ENCODE assay signal across 1 cellular context in the genomic region with DNA sequence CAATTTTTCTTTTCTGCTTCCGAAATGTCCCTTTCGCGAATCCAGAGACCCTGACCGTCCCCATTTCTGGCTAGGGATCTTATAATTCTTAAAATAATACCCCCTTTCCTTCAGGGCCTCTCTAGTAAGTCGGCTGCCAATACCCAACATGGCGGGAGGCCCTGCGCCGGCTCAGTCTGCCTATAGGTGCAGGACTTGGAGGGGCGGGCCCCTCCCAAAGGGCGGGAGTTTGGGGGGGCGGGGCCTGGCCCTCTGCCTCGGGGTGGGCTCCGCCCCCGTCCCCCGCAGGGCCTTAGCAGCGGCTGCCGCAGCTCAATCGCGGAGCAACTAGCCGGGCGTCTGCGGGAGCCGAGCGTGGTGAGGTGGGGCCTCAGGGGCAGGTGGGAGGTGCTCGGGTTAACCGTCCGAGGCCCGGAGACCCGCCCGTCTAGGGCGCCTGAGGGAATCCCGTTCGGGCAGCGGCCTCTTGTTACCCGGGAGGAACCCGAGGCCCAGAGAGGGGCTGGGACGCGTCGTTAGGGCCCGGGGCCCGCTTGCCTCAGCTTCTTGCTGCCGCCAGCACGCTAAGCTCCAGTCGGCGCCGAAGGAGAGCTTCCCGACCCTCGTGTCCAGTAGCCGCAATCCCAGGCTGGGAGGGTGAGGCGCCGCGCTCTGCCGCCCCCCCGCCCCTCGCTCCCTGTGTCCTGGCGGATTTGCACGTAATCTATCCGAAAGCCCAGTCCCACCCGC.
TF ChIP-seq lines count a peak whose summit lies in the region.

A gene with protein sequence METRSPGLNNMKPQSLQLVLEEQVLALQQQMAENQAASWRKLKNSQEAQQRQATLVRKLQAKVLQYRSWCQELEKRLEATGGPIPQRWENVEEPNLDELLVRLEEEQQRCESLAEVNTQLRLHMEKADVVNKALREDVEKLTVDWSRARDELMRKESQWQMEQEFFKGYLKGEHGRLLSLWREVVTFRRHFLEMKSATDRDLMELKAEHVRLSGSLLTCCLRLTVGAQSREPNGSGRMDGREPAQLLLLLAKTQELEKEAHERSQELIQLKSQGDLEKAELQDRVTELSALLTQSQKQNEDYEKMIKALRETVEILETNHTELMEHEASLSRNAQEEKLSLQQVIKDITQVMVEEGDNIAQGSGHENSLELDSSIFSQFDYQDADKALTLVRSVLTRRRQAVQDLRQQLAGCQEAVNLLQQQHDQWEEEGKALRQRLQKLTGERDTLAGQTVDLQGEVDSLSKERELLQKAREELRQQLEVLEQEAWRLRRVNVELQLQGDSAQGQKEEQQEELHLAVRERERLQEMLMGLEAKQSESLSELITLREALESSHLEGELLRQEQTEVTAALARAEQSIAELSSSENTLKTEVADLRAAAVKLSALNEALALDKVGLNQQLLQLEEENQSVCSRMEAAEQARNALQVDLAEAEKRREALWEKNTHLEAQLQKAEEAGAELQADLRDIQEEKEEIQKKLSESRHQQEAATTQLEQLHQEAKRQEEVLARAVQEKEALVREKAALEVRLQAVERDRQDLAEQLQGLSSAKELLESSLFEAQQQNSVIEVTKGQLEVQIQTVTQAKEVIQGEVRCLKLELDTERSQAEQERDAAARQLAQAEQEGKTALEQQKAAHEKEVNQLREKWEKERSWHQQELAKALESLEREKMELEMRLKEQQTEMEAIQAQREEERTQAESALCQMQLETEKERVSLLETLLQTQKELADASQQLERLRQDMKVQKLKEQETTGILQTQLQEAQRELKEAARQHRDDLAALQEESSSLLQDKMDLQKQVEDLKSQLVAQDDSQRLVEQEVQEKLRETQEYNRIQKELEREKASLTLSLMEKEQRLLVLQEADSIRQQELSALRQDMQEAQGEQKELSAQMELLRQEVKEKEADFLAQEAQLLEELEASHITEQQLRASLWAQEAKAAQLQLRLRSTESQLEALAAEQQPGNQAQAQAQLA (N-terminal part only) (plus strand): TSS at position 718 of the 729 bp plus-strand sequence. CDS start 6,770 bp downstream, outside the sequence.

TF ChIP-seq in HepG2, 621 proteins besides CTCF, POLR2A, EP300 and RAD21 (continued from another document and continues in another):
- TF ChIP-seq, protein P1, sequence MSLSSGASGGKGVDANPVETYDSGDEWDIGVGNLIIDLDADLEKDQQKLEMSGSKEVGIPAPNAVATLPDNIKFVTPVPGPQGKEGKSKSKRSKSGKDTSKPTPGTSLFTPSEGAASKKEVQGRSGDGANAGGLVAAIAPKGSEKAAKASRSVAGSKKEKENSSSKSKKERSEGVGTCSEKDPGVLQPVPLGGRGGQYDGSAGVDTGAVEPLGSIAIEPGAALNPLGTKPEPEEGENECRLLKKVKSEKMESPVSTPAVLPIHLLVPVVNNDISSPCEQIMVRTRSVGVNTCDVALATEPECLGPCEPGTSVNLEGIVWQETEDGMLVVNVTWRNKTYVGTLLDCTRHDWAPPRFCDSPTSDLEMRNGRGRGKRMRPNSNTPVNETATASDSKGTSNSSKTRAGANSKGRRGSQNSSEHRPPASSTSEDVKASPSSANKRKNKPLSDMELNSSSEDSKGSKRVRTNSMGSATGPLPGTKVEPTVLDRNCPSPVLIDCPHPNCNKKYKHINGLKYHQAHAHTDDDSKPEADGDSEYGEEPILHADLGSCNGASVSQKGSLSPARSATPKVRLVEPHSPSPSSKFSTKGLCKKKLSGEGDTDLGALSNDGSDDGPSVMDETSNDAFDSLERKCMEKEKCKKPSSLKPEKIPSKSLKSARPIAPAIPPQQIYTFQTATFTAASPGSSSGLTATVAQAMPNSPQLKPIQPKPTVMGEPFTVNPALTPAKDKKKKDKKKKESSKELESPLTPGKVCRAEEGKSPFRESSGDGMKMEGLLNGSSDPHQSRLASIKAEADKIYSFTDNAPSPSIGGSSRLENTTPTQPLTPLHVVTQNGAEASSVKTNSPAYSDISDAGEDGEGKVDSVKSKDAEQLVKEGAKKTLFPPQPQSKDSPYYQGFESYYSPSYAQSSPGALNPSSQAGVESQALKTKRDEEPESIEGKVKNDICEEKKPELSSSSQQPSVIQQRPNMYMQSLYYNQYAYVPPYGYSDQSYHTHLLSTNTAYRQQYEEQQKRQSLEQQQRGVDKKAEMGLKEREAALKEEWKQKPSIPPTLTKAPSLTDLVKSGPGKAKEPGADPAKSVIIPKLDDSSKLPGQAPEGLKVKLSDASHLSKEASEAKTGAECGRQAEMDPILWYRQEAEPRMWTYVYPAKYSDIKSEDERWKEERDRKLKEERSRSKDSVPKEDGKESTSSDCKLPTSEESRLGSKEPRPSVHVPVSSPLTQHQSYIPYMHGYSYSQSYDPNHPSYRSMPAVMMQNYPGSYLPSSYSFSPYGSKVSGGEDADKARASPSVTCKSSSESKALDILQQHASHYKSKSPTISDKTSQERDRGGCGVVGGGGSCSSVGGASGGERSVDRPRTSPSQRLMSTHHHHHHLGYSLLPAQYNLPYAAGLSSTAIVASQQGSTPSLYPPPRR (CRISPR knock-in tag; IDR thresholded peaks at IDR 0.05; ENCODE audit: borderline replicate concordance): peak; percentile 78; the same call in 1 of the 2 replicates
- TF ChIP-seq SOX6 (IDR thresholded peaks at IDR 0.05): no peak
- peak; percentile 61; the same call in 1 of the 2 replicates for TF ChIP-seq SOX6 (CRISPR knock-in tag; IDR thresholded peaks at IDR 0.05)
- peak; percentile 96 for TF ChIP-seq ZNF234 (CRISPR knock-in tag; conservative IDR thresholded peaks at IDR 0.05)
- TF ChIP-seq, protein P2, sequence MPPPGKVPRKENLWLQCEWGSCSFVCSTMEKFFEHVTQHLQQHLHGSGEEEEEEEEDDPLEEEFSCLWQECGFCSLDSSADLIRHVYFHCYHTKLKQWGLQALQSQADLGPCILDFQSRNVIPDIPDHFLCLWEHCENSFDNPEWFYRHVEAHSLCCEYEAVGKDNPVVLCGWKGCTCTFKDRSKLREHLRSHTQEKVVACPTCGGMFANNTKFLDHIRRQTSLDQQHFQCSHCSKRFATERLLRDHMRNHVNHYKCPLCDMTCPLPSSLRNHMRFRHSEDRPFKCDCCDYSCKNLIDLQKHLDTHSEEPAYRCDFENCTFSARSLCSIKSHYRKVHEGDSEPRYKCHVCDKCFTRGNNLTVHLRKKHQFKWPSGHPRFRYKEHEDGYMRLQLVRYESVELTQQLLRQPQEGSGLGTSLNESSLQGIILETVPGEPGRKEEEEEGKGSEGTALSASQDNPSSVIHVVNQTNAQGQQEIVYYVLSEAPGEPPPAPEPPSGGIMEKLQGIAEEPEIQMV (CRISPR knock-in tag; IDR thresholded peaks at IDR 0.05; ENCODE audit: low read depth): no peak; the same call in none of the 2 replicates
- no peak for TF ChIP-seq SSRP1 (CRISPR knock-in tag; IDR thresholded peaks at IDR 0.05)
- no peak; the same call in 1 of the 2 replicates for TF ChIP-seq ZFP37 (CRISPR knock-in tag; IDR thresholded peaks at IDR 0.05; ENCODE audit: borderline replicate concordance)
- TF ChIP-seq SUZ12 (IDR thresholded peaks at IDR 0.05; ENCODE audit: low read depth, low read length): 0 out of 2 replicates have a peak, but pooled peaks have one; percentile 11
- TF ChIP-seq, protein P3, sequence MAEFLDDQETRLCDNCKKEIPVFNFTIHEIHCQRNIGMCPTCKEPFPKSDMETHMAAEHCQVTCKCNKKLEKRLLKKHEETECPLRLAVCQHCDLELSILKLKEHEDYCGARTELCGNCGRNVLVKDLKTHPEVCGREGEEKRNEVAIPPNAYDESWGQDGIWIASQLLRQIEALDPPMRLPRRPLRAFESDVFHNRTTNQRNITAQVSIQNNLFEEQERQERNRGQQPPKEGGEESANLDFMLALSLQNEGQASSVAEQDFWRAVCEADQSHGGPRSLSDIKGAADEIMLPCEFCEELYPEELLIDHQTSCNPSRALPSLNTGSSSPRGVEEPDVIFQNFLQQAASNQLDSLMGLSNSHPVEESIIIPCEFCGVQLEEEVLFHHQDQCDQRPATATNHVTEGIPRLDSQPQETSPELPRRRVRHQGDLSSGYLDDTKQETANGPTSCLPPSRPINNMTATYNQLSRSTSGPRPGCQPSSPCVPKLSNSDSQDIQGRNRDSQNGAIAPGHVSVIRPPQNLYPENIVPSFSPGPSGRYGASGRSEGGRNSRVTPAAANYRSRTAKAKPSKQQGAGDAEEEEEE (CRISPR knock-in tag; IDR thresholded peaks at IDR 0.05; ENCODE audit: borderline replicate concordance): peak; percentile 77
- no peak for TF ChIP-seq HNRNPUL1 (IDR thresholded peaks at IDR 0.05; ENCODE audit: low read depth, low read length)
- TF ChIP-seq, protein P4, sequence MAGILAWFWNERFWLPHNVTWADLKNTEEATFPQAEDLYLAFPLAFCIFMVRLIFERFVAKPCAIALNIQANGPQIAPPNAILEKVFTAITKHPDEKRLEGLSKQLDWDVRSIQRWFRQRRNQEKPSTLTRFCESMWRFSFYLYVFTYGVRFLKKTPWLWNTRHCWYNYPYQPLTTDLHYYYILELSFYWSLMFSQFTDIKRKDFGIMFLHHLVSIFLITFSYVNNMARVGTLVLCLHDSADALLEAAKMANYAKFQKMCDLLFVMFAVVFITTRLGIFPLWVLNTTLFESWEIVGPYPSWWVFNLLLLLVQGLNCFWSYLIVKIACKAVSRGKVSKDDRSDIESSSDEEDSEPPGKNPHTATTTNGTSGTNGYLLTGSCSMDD (CRISPR knock-in tag; IDR thresholded peaks at IDR 0.05): 0 out of 2 replicates have a peak, but pooled peaks have one; percentile 84
- TF ChIP-seq, protein P5, sequence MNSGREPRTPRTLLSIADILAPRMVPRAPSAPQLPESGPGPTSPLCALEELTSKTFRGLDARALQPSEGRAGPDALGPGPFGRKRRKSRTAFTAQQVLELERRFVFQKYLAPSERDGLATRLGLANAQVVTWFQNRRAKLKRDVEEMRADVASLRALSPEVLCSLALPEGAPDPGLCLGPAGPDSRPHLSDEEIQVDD (CRISPR knock-in tag; IDR thresholded peaks at IDR 0.05; ENCODE audit: borderline replicate concordance): peak; percentile 80; the same call in 1 of the 2 replicates
- TF ChIP-seq MYNN (CRISPR knock-in tag; IDR thresholded peaks at IDR 0.05; ENCODE audit: low read depth): peak; percentile 81; the same call in 1 of the 2 replicates
- TF ChIP-seq, protein P6, sequence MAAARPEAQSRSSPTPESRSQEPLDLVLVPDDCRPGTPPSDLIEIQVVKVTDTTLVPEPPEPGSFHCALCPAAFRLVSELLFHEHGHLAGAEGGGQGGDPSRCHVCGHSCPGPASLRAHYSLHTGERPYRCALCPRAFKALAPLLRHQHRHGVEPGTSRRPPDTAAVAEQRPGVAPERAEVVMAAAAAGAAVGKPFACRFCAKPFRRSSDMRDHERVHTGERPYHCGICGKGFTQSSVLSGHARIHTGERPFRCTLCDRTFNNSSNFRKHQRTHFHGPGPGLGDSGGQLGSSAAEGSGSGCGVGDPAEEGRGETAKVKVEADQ (CRISPR knock-in tag; IDR thresholded peaks at IDR 0.05; ENCODE audit: borderline replicate concordance): peak; percentile 82; the same call in 1 of the 2 replicates
- TF ChIP-seq ZNF619 (CRISPR knock-in tag; IDR thresholded peaks at IDR 0.05): peak; percentile 25; the same call in 1 of the 2 replicates
- TF ChIP-seq, protein P7, sequence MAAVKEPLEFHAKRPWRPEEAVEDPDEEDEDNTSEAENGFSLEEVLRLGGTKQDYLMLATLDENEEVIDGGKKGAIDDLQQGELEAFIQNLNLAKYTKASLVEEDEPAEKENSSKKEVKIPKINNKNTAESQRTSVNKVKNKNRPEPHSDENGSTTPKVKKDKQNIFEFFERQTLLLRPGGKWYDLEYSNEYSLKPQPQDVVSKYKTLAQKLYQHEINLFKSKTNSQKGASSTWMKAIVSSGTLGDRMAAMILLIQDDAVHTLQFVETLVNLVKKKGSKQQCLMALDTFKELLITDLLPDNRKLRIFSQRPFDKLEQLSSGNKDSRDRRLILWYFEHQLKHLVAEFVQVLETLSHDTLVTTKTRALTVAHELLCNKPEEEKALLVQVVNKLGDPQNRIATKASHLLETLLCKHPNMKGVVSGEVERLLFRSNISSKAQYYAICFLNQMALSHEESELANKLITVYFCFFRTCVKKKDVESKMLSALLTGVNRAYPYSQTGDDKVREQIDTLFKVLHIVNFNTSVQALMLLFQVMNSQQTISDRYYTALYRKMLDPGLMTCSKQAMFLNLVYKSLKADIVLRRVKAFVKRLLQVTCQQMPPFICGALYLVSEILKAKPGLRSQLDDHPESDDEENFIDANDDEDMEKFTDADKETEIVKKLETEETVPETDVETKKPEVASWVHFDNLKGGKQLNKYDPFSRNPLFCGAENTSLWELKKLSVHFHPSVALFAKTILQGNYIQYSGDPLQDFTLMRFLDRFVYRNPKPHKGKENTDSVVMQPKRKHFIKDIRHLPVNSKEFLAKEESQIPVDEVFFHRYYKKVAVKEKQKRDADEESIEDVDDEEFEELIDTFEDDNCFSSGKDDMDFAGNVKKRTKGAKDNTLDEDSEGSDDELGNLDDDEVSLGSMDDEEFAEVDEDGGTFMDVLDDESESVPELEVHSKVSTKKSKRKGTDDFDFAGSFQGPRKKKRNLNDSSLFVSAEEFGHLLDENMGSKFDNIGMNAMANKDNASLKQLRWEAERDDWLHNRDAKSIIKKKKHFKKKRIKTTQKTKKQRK (IDR thresholded peaks at IDR 0.05; ENCODE audit: low read length): no peak
- peak; percentile 77 for TF ChIP-seq TGIF2 (CRISPR knock-in tag; IDR thresholded peaks at IDR 0.05)
- TF ChIP-seq ZNF776 (CRISPR knock-in tag; IDR thresholded peaks at IDR 0.05): peak; percentile 90
- no peak for TF ChIP-seq IKZF4 (CRISPR knock-in tag; IDR thresholded peaks at IDR 0.05; ENCODE audit: borderline replicate concordance, low read depth, not compliant biosample characterization)
- no peak; the same call in 1 of the 2 replicates for TF ChIP-seq ZKSCAN5 (CRISPR knock-in tag; IDR thresholded peaks at IDR 0.05)
- peak; percentile 91 for TF ChIP-seq ZNF225 (CRISPR knock-in tag; IDR thresholded peaks at IDR 0.05)
- TF ChIP-seq ELF3 (CRISPR knock-in tag; IDR thresholded peaks at IDR 0.05): peak; percentile 66
- no peak for TF ChIP-seq SRSF9 (IDR thresholded peaks at IDR 0.05; ENCODE audit: borderline replicate concordance, insufficient read depth, low read depth, low read length, poor library complexity, severe bottlenecking)
- TF ChIP-seq TOPORS (CRISPR knock-in tag; IDR thresholded peaks at IDR 0.05): no peak; the same call in 1 of the 2 replicates
- TF ChIP-seq, protein P8, sequence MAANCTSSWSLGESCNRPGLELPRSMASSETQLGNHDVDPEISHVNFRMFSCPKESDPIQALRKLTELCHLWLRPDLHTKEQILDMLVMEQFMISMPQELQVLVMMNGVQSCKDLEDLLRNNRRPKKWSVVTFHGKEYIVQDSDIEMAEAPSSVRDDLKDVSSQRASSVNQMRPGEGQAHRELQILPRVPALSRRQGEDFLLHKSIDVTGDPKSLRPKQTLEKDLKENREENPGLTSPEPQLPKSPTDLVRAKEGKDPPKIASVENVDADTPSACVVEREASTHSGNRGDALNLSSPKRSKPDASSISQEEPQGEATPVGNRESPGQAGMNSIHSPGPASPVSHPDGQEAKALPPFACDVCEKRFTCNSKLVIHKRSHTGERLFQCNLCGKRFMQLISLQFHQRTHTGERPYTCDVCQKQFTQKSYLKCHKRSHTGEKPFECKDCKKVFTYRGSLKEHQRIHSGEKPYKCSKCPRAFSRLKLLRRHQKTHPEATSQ (CRISPR knock-in tag; IDR thresholded peaks at IDR 0.05; ENCODE audit: borderline replicate concordance): no peak
- TF ChIP-seq HES4 (CRISPR knock-in tag; IDR thresholded peaks at IDR 0.05; ENCODE audit: borderline replicate concordance): peak; percentile 97
- TF ChIP-seq MATR3 (CRISPR knock-in tag; IDR thresholded peaks at IDR 0.05): no peak
- TF ChIP-seq ADNP (CRISPR knock-in tag; IDR thresholded peaks at IDR 0.05): no peak
- TF ChIP-seq ZNF879 (CRISPR knock-in tag; IDR thresholded peaks at IDR 0.05): no peak; the same call in none of the 2 replicates
- peak; percentile 46; the same call in 1 of the 2 replicates for TF ChIP-seq HNRNPL (IDR thresholded peaks at IDR 0.05; ENCODE audit: low read depth, low read length)
- TF ChIP-seq KAT2B (IDR thresholded peaks at IDR 0.05; ENCODE audit: borderline replicate concordance, low read depth, low read length): no peak
- peak; percentile 36 for TF ChIP-seq ESRRA (CRISPR knock-in tag; IDR thresholded peaks at IDR 0.05; ENCODE audit: low read depth)
- no peak for TF ChIP-seq HNRNPH1 (optimal IDR thresholded peaks at IDR 0.05; ENCODE audit: low read depth, low read length)
- peak; percentile 88 for TF ChIP-seq ZNF296 (CRISPR knock-in tag; conservative IDR thresholded peaks at IDR 0.05)
- peak; percentile 42; the same call in 1 of the 2 replicates for TF ChIP-seq ONECUT2 (CRISPR knock-in tag; IDR thresholded peaks at IDR 0.05)
